15 cellular contexts compared by ENCODE assay signal in genomic region chr16:8730335-8730915, GRCh38. TPM values are rescaled to one million over a fixed set of nuclear protein-coding genes. Genes with fewer than 3 reads are reported as not detected.
A peak's percentile ranks its signal among the peaks of the same experiment; 100 is the strongest.
DNase-seq lines count a peak whose midpoint lies in the region; ATAC-seq and TF ChIP-seq lines count a peak whose summit lies in the region.
"Had no signal": no experiment of that assay in that cellular context is flagged by ENCODE, and none has a peak within 500 bp of the region (broad histone marks: within the 10 kb centered on the region; RNA-seq: fewer than 3 reads in every experiment).

No MANE protein-coding gene starts in this region.

- no peaks in the 10 kb centered on the region for H3K79me2 ChIP-seq in GM23338 (replicated peaks; ENCODE audit: insufficient read depth)

- intact Hi-C loops in prostate gland (cut with DNase I): no loop called here

- H3K9me3 Mint-ChIP-seq in GM23338: peaks cover 20% of the 10 kb centered on the region
- H3K9me3 Mint-ChIP-seq: activated T-cell treated with anti-CD3 and anti-CD28 coated beads, Interleukin-2, amount 50 U/mL, for 4 hours had no signal

- TF ChIP-seq POLR2A in prostate gland (IDR thresholded peaks at IDR 0.05): no peak

- no peak overlapping the region for H3K4me2 ChIP-seq in GM23338
- H3K4me2 ChIP-seq: A549 had no signal

- no peaks in the 10 kb centered on the region for H3K9me3 ChIP-seq in prostate gland
- H3K9me3 ChIP-seq: A549, SJSA1 had no signal

- DNase-seq in NCI-H345 (lab: John Stamatoyannopoulos, UW): peak; percentile 36
- DNase-seq in NCI-H345 treated with DMSO at 0.1 percent for 48 hours (lab: John Stamatoyannopoulos, UW; ENCODE audit: unreplicated experiment): no peak
- peak; percentile 33 for DNase-seq in NCI-H2171 treated with DMSO at 0.1 percent for 48 hours (lab: John Stamatoyannopoulos, UW)
- peak; percentile 69 for DNase-seq in epithelial cell of prostate (ENCODE audit: low read depth, low spot score)
- peak; percentile 71 for DNase-seq in prostate gland (ENCODE audit: low spot score)
- no peak for DNase-seq in GM23338 (ENCODE audit: low spot score)
- DNase-seq: activated CD4-positive, alpha-beta T cell treated with anti-CD3 and anti-CD28 coated beads, Interleukin-2, amount 50 U/mL, for 4 hours; activated T-cell treated with anti-CD3 and anti-CD28 coated beads, Interleukin-2, amount 50 U/mL, for 4 hours; GDM1; kidney; NCI-H2081 treated with DMSO at 0.1 percent for 48 hours had no signal

- H3K4me3 Mint-ChIP-seq in GM23338: no peak overlapping the region
- H3K4me3 Mint-ChIP-seq: activated T-cell treated with anti-CD3 and anti-CD28 coated beads, Interleukin-2, amount 50 U/mL, for 4 hours had no signal

- no peak overlapping the region for H3K27ac Mint-ChIP-seq in GM23338

- H3K27ac ChIP-seq in epithelial cell of prostate (no peak overlapping the region), prostate gland (no peak overlapping the region), GM23338 (ENCODE audit: low read depth) (no peak overlapping the region)
- H3K27ac ChIP-seq: A549, SJSA1 had no signal

- H3K4me1 ChIP-seq in prostate gland (replicated peaks): no peaks in the 10 kb centered on the region
- no peaks in the 10 kb centered on the region for H3K4me1 ChIP-seq in GM23338 (ENCODE audit: insufficient read depth)
- H3K4me1 ChIP-seq: A549, SJSA1 had no signal

- 44% methylated on average over 8 of the region's 8 CpGs for WGBS in prostate gland

- H3K27me3 ChIP-seq in prostate gland (replicated peaks; ENCODE audit: insufficient read depth): no peaks in the 10 kb centered on the region
- H3K27me3 ChIP-seq in GM23338 (ENCODE audit: insufficient read depth): no peaks in the 10 kb centered on the region
- H3K27me3 ChIP-seq: SJSA1 had no signal

- peaks cover 18% of the 10 kb centered on the region for H3K36me3 Mint-ChIP-seq in GM23338 (ENCODE audit: low read depth)

- no peak overlapping the region for H2AFZ ChIP-seq in GM23338

- ATAC-seq in HG03108 (IDR thresholded peaks at IDR 0.05; ENCODE audit: unreplicated experiment) (no peak), GM19397 (IDR thresholded peaks at IDR 0.05; ENCODE audit: unreplicated experiment) (no peak), GM23338 (no peak)
- ATAC-seq: A549; activated T-cell treated with anti-CD3 and anti-CD28 coated beads, Interleukin-2, amount 50 U/mL, for 4 hours had no signal

- H3K36me3 ChIP-seq in prostate gland (no peaks in the 10 kb centered on the region), GM23338 (ENCODE audit: insufficient read depth) (no peaks in the 10 kb centered on the region)
- H3K36me3 ChIP-seq: SJSA1 had no signal

- H3F3A ChIP-seq in GM23338 (replicated peaks; ENCODE audit: low read depth): no peaks in the 10 kb centered on the region

- H3K9me2 ChIP-seq in GM23338 (ENCODE audit: insufficient read depth): no peaks in the 10 kb centered on the region

- peaks cover 2% of the 10 kb centered on the region for H3K27me3 Mint-ChIP-seq in GM23338 (ENCODE audit: insufficient read depth, low read depth, poor library complexity)

- H3K4me3 ChIP-seq in prostate gland (no peak overlapping the region), GM23338 (no peak overlapping the region)
- H3K4me3 ChIP-seq: A549, SJSA1 had no signal

- no peaks in the 10 kb centered on the region; the same call in 1 of the 2 replicates for H4K20me1 ChIP-seq in GM23338 (replicated peaks; ENCODE audit: insufficient read depth)

- H3K4me1 Mint-ChIP-seq in GM23338: peaks cover 5% of the 10 kb centered on the region; the same call in 1 of the 3 replicates

- TF ChIP-seq CTCF in prostate gland (IDR thresholded peaks at IDR 0.05): no peak
- no peak for TF ChIP-seq CTCF in GM23338 (conservative IDR thresholded peaks at IDR 0.05; ENCODE audit: low read depth in 2 of 2)

TF ChIP-seq in GM23338, 12 proteins besides CTCF, POLR2A, EP300 and RAD21 (continues in another document):
- TF ChIP-seq ETS1 (IDR thresholded peaks at IDR 0.05) (no peak), ZNF462 (CRISPR knock-in tag; IDR thresholded peaks at IDR 0.05) (no peak), ZNF114 (CRISPR knock-in tag; IDR thresholded peaks at IDR 0.05) (no peak), NANOG (IDR thresholded peaks at IDR 0.05; ENCODE audit: borderline replicate concordance) (no peak), POLR2AphosphoS5 (IDR thresholded peaks at IDR 0.05; ENCODE audit: low read depth) (no peak)

RNA-seq across cellular contexts. Expression of gene ABAT, which starts 56.0 kb away (rescaled TPM):
- total RNA-seq in prostate gland: 10 to 100 TPM; 67.4 to 74.7 TPM
- total RNA-seq in GM23338 (2014; rRNA removed; shearing (Covaris generic)): 3.8 and 8.8 TPM in 2 replicates
- polyA plus RNA-seq in GM23338 (2016; fragmentation: Nextera tagmentation; extraction: Ambion mirVana): 4.4 TPM in 2 replicates

Comparison
In these comparisons a context has a peak if more than half of its experiments do, and no peak if none do; other contexts are left out.
1. DNase-seq: peak in NCI-H345 (single experiment), NCI-H2171 treated with DMSO at 0.1 percent for 48 hours (single experiment), epithelial cell of prostate (single experiment) and prostate gland (single experiment); none in NCI-H345 treated with DMSO at 0.1 percent for 48 hours (single experiment) and GM23338 (single experiment).